ENCODE assay signal across 8 cellular contexts in the genomic region with DNA sequence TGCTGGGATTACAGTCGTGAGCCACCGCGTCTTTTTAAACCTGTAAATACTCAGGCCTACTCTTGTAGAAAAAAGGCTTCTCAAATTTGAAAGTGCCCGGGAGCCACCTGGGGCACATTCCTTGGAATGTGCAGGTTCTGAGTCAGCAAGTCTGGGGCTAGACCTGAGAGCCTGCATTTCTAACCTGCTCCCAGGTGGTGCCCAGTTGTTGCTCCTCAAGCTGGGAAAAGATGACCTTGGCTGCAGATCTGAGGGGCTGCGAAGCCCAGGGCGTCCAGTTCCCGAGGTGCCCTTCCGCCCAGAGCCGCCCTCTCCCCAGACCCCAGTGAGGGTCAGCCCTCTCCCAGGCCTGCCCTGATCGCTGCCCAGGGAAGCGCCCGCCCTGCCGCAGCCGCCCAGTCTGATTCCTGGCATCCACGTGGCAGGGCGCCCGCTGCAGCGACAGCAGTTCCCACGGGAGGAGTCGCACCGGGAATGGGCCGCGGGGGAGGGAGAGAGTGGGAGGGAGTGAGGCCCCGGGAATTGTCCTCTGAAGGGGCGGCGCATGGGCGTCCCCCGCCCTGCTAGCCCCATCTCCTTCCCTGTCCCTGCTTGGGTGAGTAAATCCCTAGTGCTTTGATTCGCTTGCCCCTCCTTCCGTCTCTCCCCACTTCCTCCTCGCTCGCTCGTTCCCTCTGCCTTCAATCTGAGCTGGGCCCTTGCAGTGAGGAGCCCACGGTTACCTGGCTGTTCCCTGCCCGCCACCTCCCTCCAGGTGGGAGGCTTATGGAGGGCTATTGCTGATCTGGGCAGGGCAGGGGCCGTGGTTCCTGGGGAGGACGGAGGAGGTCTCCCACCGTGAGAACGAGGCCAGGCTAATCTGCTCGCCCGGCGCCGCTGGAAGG. TPM values are rescaled to one million over a fixed set of nuclear protein-coding genes. Genes with fewer than 3 reads are reported as not detected.
DNase-seq lines count a peak whose midpoint lies in the region; ATAC-seq lines count a peak whose summit lies in the region.

No MANE protein-coding gene starts in this region.

- 23 to 29% (median 28%) methylated on average over 43 of the region's 43 CpGs for WGBS in adipose tissue, 3 donors

- intact Hi-C loops in left ventricle myocardium superior (cut with micrococcal nuclease) = no loop called here

- peak overlapping the region; percentile 38 for H3K4me3 ChIP-seq in H7 (ENCODE audit: insufficient read depth, low read depth, low read length)

- peak overlapping the region; percentile 70 for H3K27ac ChIP-seq in adipose tissue (ENCODE audit: low read depth, low read length)

- no peaks in the 10 kb centered on the region for H3K36me3 ChIP-seq in H7 (replicated peaks; ENCODE audit: control insufficient read depth, insufficient read depth, low read length)

- H3K27me3 ChIP-seq in H7 (ENCODE audit: control insufficient read depth, insufficient read depth, low read length) = no peaks in the 10 kb centered on the region

- ATAC-seq in left ventricle myocardium superior (peak; percentile 91), HG02763 (IDR thresholded peaks at IDR 0.05; ENCODE audit: unreplicated experiment) (no peak), HG02970 (IDR thresholded peaks at IDR 0.05; ENCODE audit: low FRiP score, unreplicated experiment) (no peak)

- peak; percentile 91 for DNase-seq in H7
- peak; percentile 87 for DNase-seq in left ventricle myocardium superior
- DNase-seq in pulmonary artery endothelial cell (ENCODE audit: low read depth, low spot score) = peak; percentile 50
- DNase-seq in NCI-H1105 treated with DMSO at 0.1 percent for 48 hours (lab: John Stamatoyannopoulos, UW) = no peak
- DNase-seq in effector CD8-positive, alpha-beta T cell (lab: John Stamatoyannopoulos, UW) = no peak

RNA-seq across cellular contexts. Expression of a gene that starts 18.8 kb away (rescaled TPM):
- total RNA-seq in H7 (2014; rRNA removed; shearing (Covaris generic)) = 128 and 154 TPM in 2 replicates
- polyA plus RNA-seq in adipose tissue = 1 to 10 TPM; 1.8 to 3.1 (median 2.9) TPM
- total RNA-seq in left ventricle myocardium superior (49.6 TPM), pulmonary artery endothelial cell (0.59 and 0.71 TPM in 2 replicates)

RNA-seq across cellular contexts. Expression of a gene that starts 38.0 kb away (rescaled TPM):
- 28.9 and 30.5 TPM in 2 replicates for total RNA-seq in H7 (2014; rRNA removed; shearing (Covaris generic))
- 10 to 100 TPM in 2 of 3 donors, 1 to 10 TPM in 1; 9.1 to 10.4 (median 10.3) TPM for polyA plus RNA-seq in adipose tissue
- total RNA-seq in left ventricle myocardium superior (27.4 TPM), pulmonary artery endothelial cell (10.9 and 12.3 TPM in 2 replicates)

Comparison
In these comparisons a context has a peak if more than half of its experiments do, and no peak if none do; other contexts are left out.
1. DNase-seq: peak in H7 (single experiment), left ventricle myocardium superior (single experiment) and pulmonary artery endothelial cell (single experiment); none in NCI-H1105 treated with DMSO at 0.1 percent for 48 hours (single experiment) and effector CD8-positive, alpha-beta T cell (single experiment).
2. RNA of a gene that starts 18.8 kb away (total RNA-seq): 128 to 154 TPM in H7 and 49.6 TPM in left ventricle myocardium superior (single experiment); 0.59 to 0.71 TPM in pulmonary artery endothelial cell; every median in the first group is over 10 times any median in the second.